Comparison of ENCODE assay signal across 8 cellular contexts in genomic region chr14:21454843-21455550, GRCh38. TPM values are rescaled to one million over a fixed set of nuclear protein-coding genes. Genes with fewer than 3 reads are reported as not detected.
DNase-seq lines count a peak whose midpoint lies in the region; FAIRE-seq and TF ChIP-seq lines count a peak whose summit lies in the region.

No MANE protein-coding gene starts in this region.

- no peaks in the 10 kb centered on the region for H3K27me3 ChIP-seq in subcutaneous abdominal adipose tissue (ENCODE audit: control insufficient read depth in 5 of 5, insufficient read depth in 4 of 5, low read length in 5 of 5)

- no peak for FAIRE-seq in kidney (lab: Jason Lieb, UNC)

- H3K4me3 Mint-ChIP-seq in HFFc6: peak overlapping the region; percentile 95
- H3K4me3 Mint-ChIP-seq in activated naive CD8-positive, alpha-beta T cell treated with anti-CD3 and anti-CD28 coated beads for 36 hours: peak overlapping the region; percentile 95

- H3K9ac ChIP-seq in kidney (ENCODE audit: low read length in 2 of 2) (peak overlapping the region; percentile 76 to 79), subcutaneous abdominal adipose tissue (ENCODE audit: low read length in 5 of 5) (peak overlapping the region in 4 of 5 donors; percentile 82 to 95 (median 89))

- H3K4me1 ChIP-seq in kidney (ENCODE audit: control insufficient read depth in 1 of 2, insufficient read depth in 1 of 2, low read depth in 1 of 2, low read length in 2 of 2): peaks cover 6 to 11% of the 10 kb centered on the region in 2 donors
- H3K4me1 ChIP-seq in subcutaneous abdominal adipose tissue (ENCODE audit: control insufficient read depth in 5 of 5, insufficient read depth in 5 of 5, low read length in 5 of 5): peaks cover 0 to 23% (median 16%) of the 10 kb centered on the region in 5 donors

- peaks cover 37% of the 10 kb centered on the region for H3K4me1 Mint-ChIP-seq in HFFc6 (ENCODE audit: low read depth)
- H3K4me1 Mint-ChIP-seq in activated naive CD8-positive, alpha-beta T cell treated with anti-CD3 and anti-CD28 coated beads for 36 hours: peaks cover 48% of the 10 kb centered on the region

- peaks cover 0 to 1% of the 10 kb centered on the region in 2 donors for H3K36me3 ChIP-seq in kidney (ENCODE audit: control insufficient read depth in 1 of 2, insufficient read depth in 2 of 2, low read length in 2 of 2)
- H3K36me3 ChIP-seq in subcutaneous abdominal adipose tissue (ENCODE audit: control insufficient read depth in 5 of 5, insufficient read depth in 5 of 5, low read length in 5 of 5): peaks cover 5 to 10% (median 6%) of the 10 kb centered on the region in 5 donors

- no peak for TF ChIP-seq CTCF in AG09309 (IDR thresholded peaks at IDR 0.05; ENCODE audit: control insufficient read depth, insufficient read depth, low read depth, low read length, missing control alignments)
- no peak for TF ChIP-seq CTCF in HFFc6 (IDR thresholded peaks at IDR 0.05)
- no peak for TF ChIP-seq CTCF in kidney (IDR thresholded peaks at IDR 0.05; ENCODE audit: borderline replicate concordance, extremely low read depth, insufficient read depth)

- peaks cover 7% of the 10 kb centered on the region for H3K36me3 Mint-ChIP-seq in HFFc6 (ENCODE audit: low read depth)
- H3K36me3 Mint-ChIP-seq in activated naive CD8-positive, alpha-beta T cell treated with anti-CD3 and anti-CD28 coated beads for 36 hours: peaks cover 23% of the 10 kb centered on the region

- H3K4me3 ChIP-seq in AG09309 (ENCODE audit: control insufficient read depth, low read depth, low read length) (peak overlapping the region; percentile 87), kidney (ENCODE audit: low read length in 2 of 2) (peak overlapping the region; percentile 83 to 99), subcutaneous abdominal adipose tissue (ENCODE audit: low read depth in 1 of 5, low read length in 5 of 5) (peak overlapping the region; percentile 78 to 98 (median 95))

- intact Hi-C loops in kidney (cut with DNase I): no loop called here

- H3K27me3 Mint-ChIP-seq in HFFc6 (ENCODE audit: insufficient read depth): 0 out of 2 replicates have a peak, but pooled peaks cover 1% of the 10 kb centered on the region
- no peaks in the 10 kb centered on the region for H3K27me3 Mint-ChIP-seq in activated naive CD8-positive, alpha-beta T cell treated with anti-CD3 and anti-CD28 coated beads for 36 hours

- DNase-seq in AG09309 (ENCODE audit: low read depth): no peak
- peak; percentile 4 for DNase-seq in HFFc6
- no peak for DNase-seq in activated naive CD8-positive, alpha-beta T cell treated with anti-CD3 and anti-CD28 coated beads for 36 hours
- no peak for DNase-seq in kidney
- DNase-seq in SKM-1 (lab: John Stamatoyannopoulos, UW; ENCODE audit: unreplicated experiment): no peak
- DNase-seq in GF-D8 (lab: John Stamatoyannopoulos, UW): no peak
- DNase-seq in Ammon's horn (ENCODE audit: low spot score): no peak

- peak overlapping the region; percentile 99 for H3K27ac Mint-ChIP-seq in HFFc6
- H3K27ac Mint-ChIP-seq in activated naive CD8-positive, alpha-beta T cell treated with anti-CD3 and anti-CD28 coated beads for 36 hours: peak overlapping the region; percentile 99

- peak overlapping the region in 1 of 2 donors; percentile 86 for H3K27ac ChIP-seq in kidney (ENCODE audit: low read depth in 2 of 2, low read length in 2 of 2)
- H3K27ac ChIP-seq in subcutaneous abdominal adipose tissue (ENCODE audit: low read depth, low read length): no peak overlapping the region

- no peaks in the 10 kb centered on the region for H3K9me3 Mint-ChIP-seq in HFFc6
- H3K9me3 Mint-ChIP-seq in activated naive CD8-positive, alpha-beta T cell treated with anti-CD3 and anti-CD28 coated beads for 36 hours: no peaks in the 10 kb centered on the region

- H3K9me3 ChIP-seq in kidney (ENCODE audit: control insufficient read depth in 1 of 2, low read length in 2 of 2) (no peaks in the 10 kb centered on the region), subcutaneous abdominal adipose tissue (ENCODE audit: control insufficient read depth in 5 of 5, low read length in 5 of 5) (no peaks in the 10 kb centered on the region)

RNA-seq across cellular contexts. Expression of gene CHD8, which starts 0.9 kb away (rescaled TPM):
- 10 to 100 TPM; 63.5 to 78.6 (median 70.9) TPM for total RNA-seq in HFFc6 (2021; fragmentation: NEBNext Ultra II Directional; extraction: Animal tissue kit (Norgen Biotek cat#: 25700))
- 10 to 100 TPM; 78.5 to 86.2 TPM for total RNA-seq in activated naive CD8-positive, alpha-beta T cell treated with anti-CD3 and anti-CD28 coated beads for 36 hours
- 77.4 TPM for total RNA-seq in kidney
- 35.8 TPM for polyA plus RNA-seq in kidney (ENCODE audit: insufficient read depth, low read depth, low replicate concordance)

RNA-seq across cellular contexts. Expression of gene RAB2B, which starts 21.8 kb away (rescaled TPM):
- 10 to 100 TPM; 20.2 to 22.9 (median 21.3) TPM for total RNA-seq in HFFc6 (2021; fragmentation: NEBNext Ultra II Directional; extraction: Animal tissue kit (Norgen Biotek cat#: 25700))
- total RNA-seq in activated naive CD8-positive, alpha-beta T cell treated with anti-CD3 and anti-CD28 coated beads for 36 hours: 10 to 100 TPM; 17.3 to 21.0 TPM
- 22.7 TPM for total RNA-seq in kidney
- polyA plus RNA-seq in kidney (ENCODE audit: insufficient read depth, low read depth, low replicate concordance): 12.2 TPM

RNA-seq across cellular contexts. Expression of gene TOX4, which starts 22.0 kb away (rescaled TPM):
- total RNA-seq in HFFc6 (2021; fragmentation: NEBNext Ultra II Directional; extraction: Animal tissue kit (Norgen Biotek cat#: 25700)): 10 to 100 TPM; 79.8 to 96.3 (median 88.5) TPM
- total RNA-seq in activated naive CD8-positive, alpha-beta T cell treated with anti-CD3 and anti-CD28 coated beads for 36 hours: 10 to 100 TPM; 76.5 to 78.0 TPM
- 75.9 TPM for total RNA-seq in kidney
- polyA plus RNA-seq in kidney (ENCODE audit: insufficient read depth, low read depth, low replicate concordance): 31.0 TPM

RNA-seq across cellular contexts. Expression of gene METTL3, which starts 56.1 kb away (rescaled TPM):
- 10 to 100 TPM; 28.8 to 37.5 (median 30.3) TPM for total RNA-seq in HFFc6 (2021; fragmentation: NEBNext Ultra II Directional; extraction: Animal tissue kit (Norgen Biotek cat#: 25700))
- total RNA-seq in activated naive CD8-positive, alpha-beta T cell treated with anti-CD3 and anti-CD28 coated beads for 36 hours: 10 to 100 TPM; 52.2 to 54.2 TPM
- total RNA-seq in kidney: 44.3 TPM
- 31.4 TPM for polyA plus RNA-seq in kidney (ENCODE audit: insufficient read depth, low read depth, low replicate concordance)
